In the genomic region with DNA sequence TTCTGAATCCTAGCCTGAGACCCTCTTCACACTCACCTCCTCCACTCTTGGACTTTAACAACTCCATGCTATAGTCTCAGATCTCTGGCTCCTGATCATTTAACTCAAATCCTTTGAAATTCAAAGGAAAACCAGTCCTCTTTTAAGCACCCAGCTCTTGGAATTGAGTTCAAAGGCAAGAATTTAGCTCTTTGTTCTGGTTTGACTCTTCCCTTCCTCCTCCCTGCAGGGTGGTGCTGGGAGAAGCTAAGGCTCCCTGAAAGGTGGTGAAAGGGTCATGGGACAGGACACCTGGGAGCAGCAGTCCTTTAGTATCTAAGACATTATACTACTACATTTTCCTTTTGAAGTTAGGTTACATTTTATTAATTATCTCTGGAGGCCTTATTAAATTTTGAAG, we compare ENCODE assay signal across 21 cellular contexts.
"Had no signal": no experiment of that assay in that cellular context is flagged by ENCODE, and none has a peak within 500 bp of the region (broad histone marks: within the 10 kb centered on the region; RNA-seq: fewer than 3 reads in every experiment).

No MANE protein-coding gene starts in this region.

- H3K4me1 Mint-ChIP-seq: naive thymus-derived CD8-positive, alpha-beta T cell; stimulated activated effector memory CD8-positive, alpha-beta T cell treated with anti-CD3 and anti-CD28 coated beads, Interleukin-12 subunit alpha, Interleukin-12 subunit beta, amount 100 ng/mL, for 72 hours had no signal

- DNase-seq: erythroblast; foreskin keratinocyte; head of caudate nucleus; left colon; left ventricle myocardium superior; mesenchymal stem cell; naive thymus-derived CD8-positive, alpha-beta T cell; psoas muscle; retina; right lobe of liver; stimulated activated CD4-positive, alpha-beta T cell treated with anti-CD3 and anti-CD28 coated beads, Interleukin-4, amount 100 ng/mL, for 1 hour; stimulated activated CD8-positive, alpha-beta memory T cell treated with anti-CD3 and anti-CD28 coated beads, Interleukin-4, amount 100 ng/mL, for 48 hours; stimulated activated naive CD8-positive, alpha-beta T cell treated with anti-CD3 and anti-CD28 coated beads, Interleukin-15, Interleukin-2, amounts not matched to agents 100 U/mL and 50 U/mL, for 24 hours; thyroid gland had no signal

- H3K36me3 Mint-ChIP-seq: naive thymus-derived CD8-positive, alpha-beta T cell; stimulated activated effector memory CD8-positive, alpha-beta T cell treated with anti-CD3 and anti-CD28 coated beads, Interleukin-12 subunit alpha, Interleukin-12 subunit beta, amount 100 ng/mL, for 72 hours; type B pancreatic cell had no signal

- H3K4me1 ChIP-seq: foreskin keratinocyte, psoas muscle, right lobe of liver, suprapubic skin had no signal

- H3K4me3 Mint-ChIP-seq: dendritic cell treated with granulocyte-macrophage colony-stimulating factor and Interleukin-4, amounts not matched to agents 40 ng/mL and 50 ng/mL, for 4 days; naive thymus-derived CD8-positive, alpha-beta T cell; stimulated activated effector memory CD8-positive, alpha-beta T cell treated with anti-CD3 and anti-CD28 coated beads, Interleukin-12 subunit alpha, Interleukin-12 subunit beta, amount 100 ng/mL, for 72 hours; type B pancreatic cell had no signal

- H3K27ac Mint-ChIP-seq: dendritic cell treated with granulocyte-macrophage colony-stimulating factor and Interleukin-4, amounts not matched to agents 40 ng/mL and 50 ng/mL, for 4 days; naive thymus-derived CD8-positive, alpha-beta T cell; stimulated activated effector memory CD8-positive, alpha-beta T cell treated with anti-CD3 and anti-CD28 coated beads, Interleukin-12 subunit alpha, Interleukin-12 subunit beta, amount 100 ng/mL, for 72 hours; type B pancreatic cell had no signal

- H3K79me2 ChIP-seq: hepatocyte had no signal

- H3K4me2 ChIP-seq: hepatocyte had no signal

- H3K27me3 ChIP-seq: foreskin keratinocyte, hepatocyte, neutrophil, right lobe of liver, suprapubic skin, thyroid gland had no signal

- H3K36me3 ChIP-seq: neutrophil, right lobe of liver, suprapubic skin, thyroid gland had no signal

- H3K9me3 ChIP-seq: neutrophil, psoas muscle, right lobe of liver, suprapubic skin, thyroid gland had no signal

- H3K4me3 ChIP-seq: hepatocyte, lung, psoas muscle, right lobe of liver, suprapubic skin, thyroid gland had no signal

- H3K9me3 Mint-ChIP-seq: dendritic cell treated with granulocyte-macrophage colony-stimulating factor and Interleukin-4, amounts not matched to agents 40 ng/mL and 50 ng/mL, for 4 days; naive thymus-derived CD8-positive, alpha-beta T cell; stimulated activated effector memory CD8-positive, alpha-beta T cell treated with anti-CD3 and anti-CD28 coated beads, Interleukin-12 subunit alpha, Interleukin-12 subunit beta, amount 100 ng/mL, for 72 hours; type B pancreatic cell had no signal

- H3K27ac ChIP-seq: foreskin keratinocyte, hepatocyte, neutrophil, psoas muscle, right lobe of liver, suprapubic skin, thyroid gland had no signal

- ATAC-seq: foreskin keratinocyte; left colon; left ventricle myocardium superior; naive thymus-derived CD8-positive, alpha-beta T cell; psoas muscle; right lobe of liver; stimulated activated effector memory CD8-positive, alpha-beta T cell treated with anti-CD3 and anti-CD28 coated beads, Interleukin-12 subunit alpha, Interleukin-12 subunit beta, amount 100 ng/mL, for 72 hours; stimulated activated naive CD8-positive, alpha-beta T cell treated with anti-CD3 and anti-CD28 coated beads, Interleukin-15, Interleukin-2, amounts not matched to agents 100 U/mL and 50 U/mL, for 24 hours had no signal
